8 cellular contexts compared by ENCODE assay signal in the genomic region with DNA sequence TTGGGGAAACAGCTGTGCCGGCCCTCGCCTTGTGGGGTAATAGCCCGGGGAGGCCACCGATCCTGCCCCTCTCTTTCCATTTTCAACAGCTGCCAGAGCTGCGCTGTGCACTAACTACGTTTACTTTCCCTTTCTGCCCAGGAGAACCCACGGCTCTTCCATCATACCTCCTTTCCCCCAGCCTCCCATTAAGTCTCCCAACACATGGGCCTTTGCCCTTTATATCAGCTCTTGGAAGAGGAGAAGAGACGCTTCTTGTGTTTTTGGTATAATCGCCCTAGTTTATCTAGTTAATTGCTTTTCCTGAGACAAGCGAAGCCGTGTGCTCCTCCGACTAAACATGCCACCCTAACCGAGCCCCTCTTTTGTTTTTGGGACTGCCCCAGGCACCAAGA. TPM values are rescaled to one million over a fixed set of nuclear protein-coding genes. Genes with fewer than 3 reads are reported as not detected.
DNase-seq lines count a peak whose midpoint lies in the region; ATAC-seq and TF ChIP-seq lines count a peak whose summit lies in the region.

No MANE protein-coding gene starts in this region.

- TF ChIP-seq CTCF in CD14-positive monocyte (IDR thresholded peaks at IDR 0.05): no peak
- no peak for TF ChIP-seq CTCF in Peyer's patch (IDR thresholded peaks at IDR 0.05)
- no peak for TF ChIP-seq CTCF in esophagus muscularis mucosa (IDR thresholded peaks at IDR 0.05)

- peaks cover 9 to 17% of the 10 kb centered on the region in 2 donors for H3K36me3 Mint-ChIP-seq in CD14-positive monocyte

- in situ Hi-C loops in HAP-1 (cut with MboI; ENCODE audit: low sequenced_read_pairs): no loop called here

- H3K4me3 ChIP-seq in HAP-1: peak overlapping the region; percentile 73
- H3K4me3 ChIP-seq in Peyer's patch: peak overlapping the region; percentile 70 to 84 (median 75)
- peak overlapping the region; percentile 67 to 96 (median 76) for H3K4me3 ChIP-seq in esophagus muscularis mucosa
- peak overlapping the region; percentile 92 for H3K4me3 ChIP-seq in trophoblast cell (ENCODE audit: low read depth, low read length)

- peaks cover 0 to 2% (median 0%) of the 10 kb centered on the region in 3 donors for H3K27me3 Mint-ChIP-seq in CD14-positive monocyte (ENCODE audit: low read depth in 3 of 3)

- H3K4ac ChIP-seq in trophoblast cell (ENCODE audit: low read depth, low read length): peak overlapping the region; percentile 22

- no peaks in the 10 kb centered on the region for H3K27me3 ChIP-seq in HAP-1 (ENCODE audit: low read depth)
- H3K27me3 ChIP-seq in Peyer's patch: no peaks in the 10 kb centered on the region
- no peaks in the 10 kb centered on the region for H3K27me3 ChIP-seq in esophagus muscularis mucosa
- no peaks in the 10 kb centered on the region for H3K27me3 ChIP-seq in trophoblast cell (ENCODE audit: insufficient read depth, low read length)

- peak overlapping the region; percentile 84 for H4K8ac ChIP-seq in trophoblast cell (ENCODE audit: low read depth, low read length)

- peak overlapping the region; percentile 44 for H3K14ac ChIP-seq in trophoblast cell (ENCODE audit: low read length)

- H3K9me3 Mint-ChIP-seq in CD14-positive monocyte: no peaks in the 10 kb centered on the region

- H2BK5ac ChIP-seq in trophoblast cell (ENCODE audit: low read depth, low read length, poor library complexity): peak overlapping the region; percentile 7

- peak overlapping the region; percentile 84 for H3K9ac ChIP-seq in trophoblast cell (ENCODE audit: low read length)

- TF ChIP-seq POLR2A in Peyer's patch (IDR thresholded peaks at IDR 0.05): no peak
- TF ChIP-seq POLR2A in esophagus muscularis mucosa (IDR thresholded peaks at IDR 0.05; ENCODE audit: low read depth): no peak

- peak overlapping the region; percentile 4 for H3K18ac ChIP-seq in trophoblast cell (ENCODE audit: low read length)

- no peak for DNase-seq in CD14-positive monocyte (ENCODE audit: low spot score)
- peak in 1 of 2 experiments; percentile 29 for DNase-seq in HAP-1 (ENCODE audit: low spot score in 2 of 2)
- no peak for DNase-seq in Peyer's patch
- no peak for DNase-seq in esophagus muscularis mucosa (ENCODE audit: extremely low spot score)
- DNase-seq in trophoblast cell: peak in 1 of 2 donors; percentile 47
- no peak for DNase-seq in posterior vena cava (ENCODE audit: low spot score)
- no peak for DNase-seq in iPS-NIHi11 (ENCODE audit: low spot score)

- H3K36me3 ChIP-seq in HAP-1 (replicated peaks): no peaks in the 10 kb centered on the region; the same call in 1 of the 2 replicates
- no peaks in the 10 kb centered on the region for H3K36me3 ChIP-seq in Peyer's patch
- H3K36me3 ChIP-seq in esophagus muscularis mucosa: no peaks in the 10 kb centered on the region
- peaks cover 0 to 2% of the 10 kb centered on the region in 2 experiments for H3K36me3 ChIP-seq in trophoblast cell (ENCODE audit: control insufficient read depth in 1 of 2, insufficient read depth in 2 of 2, low read length in 2 of 2)

- peak overlapping the region; percentile 80 for H3K4me2 ChIP-seq in trophoblast cell (ENCODE audit: low read length)

- H3K4me1 ChIP-seq in HAP-1 (peaks cover 7% of the 10 kb centered on the region; the same call in 1 of the 2 replicates), Peyer's patch (peaks cover 0 to 31% (median 4%) of the 10 kb centered on the region in 4 donors), esophagus muscularis mucosa (peaks cover 14 to 47% (median 42%) of the 10 kb centered on the region in 4 donors), trophoblast cell (ENCODE audit: control insufficient read depth in 1 of 2, insufficient read depth in 2 of 2, low read length in 2 of 2) (peaks cover 3% of the 10 kb centered on the region in 2 experiments)

- no peak overlapping the region for H3K23ac ChIP-seq in trophoblast cell (ENCODE audit: low read length)

- TF ChIP-seq EP300 in esophagus muscularis mucosa (IDR thresholded peaks at IDR 0.05): no peak

- H3K27ac ChIP-seq in Peyer's patch (peak overlapping the region; percentile 89 to 96 (median 94)), esophagus muscularis mucosa (replicated peaks in 1 of 4) (peak overlapping the region; percentile 91 to 97 (median 94)), trophoblast cell (ENCODE audit: low read depth, low read length) (peak overlapping the region; percentile 58)

- H2AFZ ChIP-seq in trophoblast cell (ENCODE audit: insufficient read depth, low read length, poor library complexity): peak overlapping the region; percentile 41

- no peak overlapping the region for H2AK5ac ChIP-seq in trophoblast cell (ENCODE audit: low read length)

- no peak overlapping the region for H2BK120ac ChIP-seq in trophoblast cell (ENCODE audit: insufficient read depth, low read length, poor library complexity)

- H3K9me3 ChIP-seq in HAP-1: peaks cover 3% of the 10 kb centered on the region; the same call in 1 of the 2 replicates
- no peaks in the 10 kb centered on the region for H3K9me3 ChIP-seq in Peyer's patch
- no peaks in the 10 kb centered on the region for H3K9me3 ChIP-seq in esophagus muscularis mucosa
- no peaks in the 10 kb centered on the region for H3K9me3 ChIP-seq in trophoblast cell (ENCODE audit: insufficient read depth, low read depth, low read length)

- peaks cover 8% of the 10 kb centered on the region for H3K79me1 ChIP-seq in trophoblast cell (ENCODE audit: low read length)

- H4K12ac ChIP-seq in trophoblast cell (ENCODE audit: low read depth, low read length): peak overlapping the region; percentile 25

- peak overlapping the region; percentile 4 for H4K91ac ChIP-seq in trophoblast cell (ENCODE audit: low read depth, low read length)

- peak overlapping the region; percentile 93 to 97 (median 96) for H3K27ac Mint-ChIP-seq in CD14-positive monocyte

- WGBS in esophagus muscularis mucosa: 0% methylated on average over 12 of the region's 13 CpGs
- no CpG with 5 or more reads among the region's 13 CpGs for WGBS in trophoblast cell (ENCODE audit: extremely low coverage, insufficient coverage, insufficient read length)

- peak overlapping the region; percentile 97 to 99 for H3K4me3 Mint-ChIP-seq in CD14-positive monocyte

- peaks cover 33% of the 10 kb centered on the region for H3K4me1 Mint-ChIP-seq in CD14-positive monocyte

- intact Hi-C loops in CD14-positive monocyte (cut with micrococcal nuclease) (no loop called here), esophagus muscularis mucosa (cut with DNase I) (loop anchor here (10.0 kb wide), 1 partner anchor 780 kb away; a partner anchor contains a TSS), posterior vena cava (cut with DNase I) (no loop called here)

- H2BK12ac ChIP-seq in trophoblast cell (ENCODE audit: low read length): no peak overlapping the region

- ATAC-seq in HG03039 (IDR thresholded peaks at IDR 0.05; ENCODE audit: unreplicated experiment): no peak

- peaks cover 11% of the 10 kb centered on the region for H3K79me2 ChIP-seq in trophoblast cell (ENCODE audit: control insufficient read depth, insufficient read depth, low read length, poor library complexity)

RNA-seq across cellular contexts. Expression of a gene that starts 0.7 kb away (rescaled TPM):
- 10 to 100 TPM in 1 of 2 donors, 1 to 10 TPM in 1; 9.0 to 12.8 TPM for polyA plus RNA-seq in CD14-positive monocyte
- 10 to 100 TPM; 36.4 to 51.2 (median 41.1) TPM for total RNA-seq in Peyer's patch
- total RNA-seq in esophagus muscularis mucosa: 10 to 100 TPM; 26.5 to 36.1 (median 28.9) TPM
- 8.4 and 8.5 TPM in 2 replicates for polyA plus RNA-seq in trophoblast cell (2013)
- total RNA-seq in posterior vena cava: 10 to 100 TPM; 29.3 to 29.4 TPM
